Comparison of ENCODE assay signal across 14 cellular contexts in the genomic region with DNA sequence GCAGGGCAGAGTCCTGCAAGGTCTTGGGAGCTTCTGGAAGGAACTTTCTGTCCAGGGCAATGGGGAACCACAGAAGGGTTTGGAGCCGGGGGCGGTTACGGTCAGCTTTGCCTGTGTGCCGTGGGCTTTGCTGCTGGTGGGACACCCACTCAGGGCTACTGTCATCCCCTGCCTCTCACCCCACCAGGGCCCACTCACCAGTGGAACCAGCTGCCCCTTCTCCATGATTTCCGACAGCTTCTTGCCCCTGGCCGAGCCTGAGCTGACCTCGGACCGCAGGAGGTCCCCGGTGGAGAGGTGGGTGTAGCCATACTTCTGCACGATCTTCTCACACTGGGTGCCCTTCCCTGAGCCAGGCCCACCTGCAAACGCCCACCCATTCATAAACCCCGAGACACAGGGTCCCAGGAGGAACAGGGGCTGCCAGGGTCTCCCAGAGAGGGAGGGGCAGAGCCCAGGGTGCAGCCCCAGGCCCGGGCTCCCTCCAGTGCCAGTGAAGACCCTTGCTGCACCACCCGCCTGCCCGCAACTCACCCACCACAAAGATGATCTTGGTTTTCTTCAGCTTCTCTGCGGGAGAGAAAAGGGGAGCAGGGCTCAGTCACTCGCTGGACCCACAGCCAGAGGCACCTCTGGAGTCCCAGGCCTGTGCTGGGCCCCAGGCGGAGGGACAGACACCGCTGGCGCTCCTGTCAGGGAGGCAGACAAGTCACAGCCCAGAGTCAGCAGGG.
"Had no signal": no experiment of that assay in that cellular context is flagged by ENCODE, and none has a peak within 500 bp of the region (broad histone marks: within the 10 kb centered on the region; RNA-seq: fewer than 3 reads in every experiment).

No MANE protein-coding gene starts in this region.

- H3K4me3 Mint-ChIP-seq: activated CD4-positive, alpha-beta memory T cell treated with anti-CD3 and anti-CD28 coated beads, Interleukin-2, amount 10 ng/mL, durations not matched to agents 7 days and 5 days; activated CD4-positive, alpha-beta T cell treated with anti-CD3 and anti-CD28 coated beads for 36 hours; activated naive CD4-positive, alpha-beta T cell treated with anti-CD3 and anti-CD28 coated beads for 36 hours; central memory CD8-positive, alpha-beta T cell; nephron; type B pancreatic cell had no signal

- H3K27me3 Mint-ChIP-seq: activated CD4-positive, alpha-beta memory T cell treated with anti-CD3 and anti-CD28 coated beads, Interleukin-2, amount 10 ng/mL, durations not matched to agents 7 days and 5 days; central memory CD8-positive, alpha-beta T cell; type B pancreatic cell had no signal

- H3K9ac ChIP-seq: SK-N-SH had no signal

- ATAC-seq: activated CD4-positive, alpha-beta T cell treated with anti-CD3 and anti-CD28 coated beads for 36 hours; pancreas had no signal

- H3K9me3 ChIP-seq: pancreas, SK-N-SH had no signal

- H3K4me3 ChIP-seq: lung, pancreas had no signal

- DNase-seq: activated CD4-positive, alpha-beta memory T cell treated with anti-CD3 and anti-CD28 coated beads, Interleukin-2, amount 10 ng/mL, durations not matched to agents 7 days and 5 days; activated CD4-positive, alpha-beta T cell treated with anti-CD3 and anti-CD28 coated beads for 36 hours; activated CD8-positive, alpha-beta memory T cell treated with anti-CD3 and anti-CD28 coated beads, Interleukin-2, amount 50 U/mL, for 4 hours; activated naive CD4-positive, alpha-beta T cell treated with anti-CD3 and anti-CD28 coated beads for 36 hours; erythroblast; kidney glomerular epithelial cell; small intestine; T-helper 1 cell had no signal

- H3K4me2 ChIP-seq: SK-N-SH had no signal

- H3K9me3 Mint-ChIP-seq: activated CD4-positive, alpha-beta memory T cell treated with anti-CD3 and anti-CD28 coated beads, Interleukin-2, amount 10 ng/mL, durations not matched to agents 7 days and 5 days; activated naive CD4-positive, alpha-beta T cell treated with anti-CD3 and anti-CD28 coated beads for 36 hours; central memory CD8-positive, alpha-beta T cell; nephron; type B pancreatic cell had no signal

- H3K27ac ChIP-seq: pancreas had no signal

- H3K27me3 ChIP-seq: pancreas had no signal

- H3K27ac Mint-ChIP-seq: activated CD4-positive, alpha-beta memory T cell treated with anti-CD3 and anti-CD28 coated beads, Interleukin-2, amount 10 ng/mL, durations not matched to agents 7 days and 5 days; activated CD4-positive, alpha-beta T cell treated with anti-CD3 and anti-CD28 coated beads for 36 hours; activated naive CD4-positive, alpha-beta T cell treated with anti-CD3 and anti-CD28 coated beads for 36 hours had no signal

- H3K4me1 Mint-ChIP-seq: activated CD4-positive, alpha-beta memory T cell treated with anti-CD3 and anti-CD28 coated beads, Interleukin-2, amount 10 ng/mL, durations not matched to agents 7 days and 5 days; activated CD4-positive, alpha-beta T cell treated with anti-CD3 and anti-CD28 coated beads for 36 hours; central memory CD8-positive, alpha-beta T cell had no signal
